In genomic region chr12:17358850-17359249, GRCh38 we compare ENCODE assay signal across 25 cellular contexts.
"Had no signal": no experiment of that assay in that cellular context is flagged by ENCODE, and none has a peak within 500 bp of the region (broad histone marks: within the 10 kb centered on the region; RNA-seq: fewer than 3 reads in every experiment).

No MANE protein-coding gene starts in this region.

- H3K27me3 Mint-ChIP-seq: activated CD4-positive, alpha-beta memory T cell treated with anti-CD3 and anti-CD28 coated beads, Interleukin-2, amount 10 ng/mL, durations not matched to agents 7 days and 5 days; activated naive CD8-positive, alpha-beta T cell treated with anti-CD3 and anti-CD28 coated beads, Interleukin-2, amount 10 ng/mL, durations not matched to agents 7 days and 5 days; central memory CD8-positive, alpha-beta T cell; effector memory CD8-positive, alpha-beta T cell; naive thymus-derived CD8-positive, alpha-beta T cell had no signal

- H3K27ac ChIP-seq: breast epithelium, colonic mucosa, dorsolateral prefrontal cortex, esophagus muscularis mucosa, hepatocyte, left lung, ovary, prostate gland, thoracic aorta, upper lobe of left lung had no signal

- H3K4me3 Mint-ChIP-seq: activated CD4-positive, alpha-beta memory T cell treated with anti-CD3 and anti-CD28 coated beads, Interleukin-2, amount 10 ng/mL, durations not matched to agents 7 days and 5 days; activated naive CD4-positive, alpha-beta T cell treated with anti-CD3 and anti-CD28 coated beads for 36 hours; activated naive CD8-positive, alpha-beta T cell treated with anti-CD3 and anti-CD28 coated beads, Interleukin-2, amount 10 ng/mL, durations not matched to agents 7 days and 5 days; activated T-cell treated with anti-CD3 and anti-CD28 coated beads, Interleukin-2, amount 50 U/mL, for 72 hours; central memory CD8-positive, alpha-beta T cell; effector memory CD8-positive, alpha-beta T cell; naive thymus-derived CD8-positive, alpha-beta T cell had no signal

- H3K79me2 ChIP-seq: hepatocyte had no signal

- H3K9me3 Mint-ChIP-seq: activated naive CD8-positive, alpha-beta T cell treated with anti-CD3 and anti-CD28 coated beads, Interleukin-2, amount 10 ng/mL, durations not matched to agents 7 days and 5 days; central memory CD8-positive, alpha-beta T cell had no signal

- H3K36me3 Mint-ChIP-seq: activated naive CD8-positive, alpha-beta T cell treated with anti-CD3 and anti-CD28 coated beads, Interleukin-2, amount 10 ng/mL, durations not matched to agents 7 days and 5 days; naive thymus-derived CD8-positive, alpha-beta T cell had no signal

- H3K9me3 ChIP-seq: breast epithelium, colonic mucosa, esophagus muscularis mucosa, left lung, ovary, prostate gland, thoracic aorta, upper lobe of left lung had no signal

- H3K4me3 ChIP-seq: breast epithelium, colonic mucosa, dorsolateral prefrontal cortex, esophagus muscularis mucosa, hepatocyte, left lung, lung, ovary, prostate gland, thoracic aorta, upper lobe of left lung had no signal

- H3K4me2 ChIP-seq: hepatocyte had no signal

- H3K4me1 Mint-ChIP-seq: activated CD4-positive, alpha-beta memory T cell treated with anti-CD3 and anti-CD28 coated beads, Interleukin-2, amount 10 ng/mL, durations not matched to agents 7 days and 5 days; activated naive CD8-positive, alpha-beta T cell treated with anti-CD3 and anti-CD28 coated beads, Interleukin-2, amount 10 ng/mL, durations not matched to agents 7 days and 5 days; central memory CD8-positive, alpha-beta T cell; naive thymus-derived CD8-positive, alpha-beta T cell had no signal

- H3K4me1 ChIP-seq: breast epithelium, colonic mucosa, esophagus muscularis mucosa, left lung, prostate gland, upper lobe of left lung had no signal

- H2AFZ ChIP-seq: hepatocyte had no signal

- H3K27me3 ChIP-seq: breast epithelium, colonic mucosa, dorsolateral prefrontal cortex, esophagus muscularis mucosa, hepatocyte, left lung, ovary, upper lobe of left lung had no signal

- DNase-seq: activated CD4-positive, alpha-beta memory T cell treated with anti-CD3 and anti-CD28 coated beads, Interleukin-2, amount 10 ng/mL, durations not matched to agents 7 days and 5 days; activated CD4-positive, alpha-beta T cell treated with anti-CD3 and anti-CD28 coated beads for 48 hours; activated effector memory CD4-positive, alpha-beta T cell treated with Interleukin-2 at 50 U/mL for 16 hours; activated naive CD4-positive, alpha-beta T cell treated with anti-CD3 and anti-CD28 coated beads for 36 hours; activated naive CD8-positive, alpha-beta T cell treated with anti-CD3 and anti-CD28 coated beads, Interleukin-2, amount 10 ng/mL, durations not matched to agents 7 days and 5 days; activated T-cell treated with anti-CD3 and anti-CD28 coated beads, Interleukin-2, amount 50 U/mL, for 72 hours; amniotic stem cell; colonic mucosa; dorsolateral prefrontal cortex; effector memory CD8-positive, alpha-beta T cell; glutamatergic neuron; kidney glomerular epithelial cell; left lung; naive thymus-derived CD8-positive, alpha-beta T cell; ovary; stimulated activated CD4-positive, alpha-beta T cell treated with anti-CD3 and anti-CD28 coated beads, Interleukin-4, amount 100 ng/mL, for 24 hours; stimulated activated naive CD4-positive, alpha-beta T cell treated with Interleukin-2 at 50 U/mL for 16 hours; upper lobe of left lung had no signal

- H3K36me3 ChIP-seq: breast epithelium, colonic mucosa, esophagus muscularis mucosa, left lung, ovary, prostate gland, thoracic aorta, upper lobe of left lung had no signal

- H3K27ac Mint-ChIP-seq: activated CD4-positive, alpha-beta memory T cell treated with anti-CD3 and anti-CD28 coated beads, Interleukin-2, amount 10 ng/mL, durations not matched to agents 7 days and 5 days; activated naive CD4-positive, alpha-beta T cell treated with anti-CD3 and anti-CD28 coated beads for 36 hours; activated naive CD8-positive, alpha-beta T cell treated with anti-CD3 and anti-CD28 coated beads, Interleukin-2, amount 10 ng/mL, durations not matched to agents 7 days and 5 days; activated T-cell treated with anti-CD3 and anti-CD28 coated beads, Interleukin-2, amount 50 U/mL, for 72 hours; effector memory CD8-positive, alpha-beta T cell; naive thymus-derived CD8-positive, alpha-beta T cell had no signal
